8 cellular contexts compared by ENCODE assay signal in genomic region chr7:56373314-56373713, GRCh38.
DNase-seq lines count a peak whose midpoint lies in the region; ATAC-seq and TF ChIP-seq lines count a peak whose summit lies in the region.
"Not testable (repeated sequence)": the region's sequence is repeated elsewhere in the genome, so short reads cannot be mapped to it uniquely, and the experiment has no call there.

No MANE protein-coding gene starts in this region.

- H3K27me3 ChIP-seq in BE2C, dorsolateral prefrontal cortex, neural progenitor cell: not testable (repeated sequence)

- H2AFZ ChIP-seq in neural progenitor cell (replicated peaks) = not testable (repeated sequence)

- not testable (repeated sequence) for H3K9me3 ChIP-seq in BE2C; neural progenitor cell (ENCODE audit: low read depth)

- not testable (repeated sequence) for ATAC-seq in left ventricle myocardium superior; stimulated activated effector memory CD8-positive, alpha-beta T cell treated with anti-CD3 and anti-CD28 coated beads, Interleukin-12 subunit alpha, Interleukin-12 subunit beta, amount 100 ng/mL, for 72 hours

- not testable (repeated sequence) for H3K4me1 Mint-ChIP-seq in neural progenitor cell; stimulated activated effector memory CD8-positive, alpha-beta T cell treated with anti-CD3 and anti-CD28 coated beads, Interleukin-12 subunit alpha, Interleukin-12 subunit beta, amount 100 ng/mL, for 72 hours

- H3K9me3 Mint-ChIP-seq in neural progenitor cell; stimulated activated effector memory CD8-positive, alpha-beta T cell treated with anti-CD3 and anti-CD28 coated beads, Interleukin-12 subunit alpha, Interleukin-12 subunit beta, amount 100 ng/mL, for 72 hours: not testable (repeated sequence)

- intact Hi-C loops in dorsolateral prefrontal cortex (cut with DNase I); left ventricle myocardium superior (cut with micrococcal nuclease): not testable (repeated sequence)

- peak; percentile 80 for DNase-seq in BE2C
- peak; percentile 39 for DNase-seq in M059J (ENCODE audit: low read depth)
- DNase-seq in activated CD4-positive, alpha-beta T cell treated with anti-CD3 and anti-CD28 coated beads for 48 hours = peak; percentile 8
- DNase-seq in activated effector memory CD4-positive, alpha-beta T cell treated with anti-CD3 and anti-CD28 coated beads, Interleukin-2, amount 50 U/mL, for 16 hours = peak; percentile 76
- peak in 7 of 10 donors; percentile 64 to 99 (median 90) for DNase-seq in dorsolateral prefrontal cortex
- peak; percentile 91 for DNase-seq in left ventricle myocardium superior
- peak; percentile 46 for DNase-seq in neural progenitor cell (ENCODE audit: low spot score)
- DNase-seq in stimulated activated effector memory CD8-positive, alpha-beta T cell treated with anti-CD3 and anti-CD28 coated beads, Interleukin-12 subunit alpha, Interleukin-12 subunit beta, amount 100 ng/mL, for 72 hours (ENCODE audit: low spot score in 2 of 2) = peak; percentile 80 to 96

- H3K27ac Mint-ChIP-seq in neural progenitor cell; stimulated activated effector memory CD8-positive, alpha-beta T cell treated with anti-CD3 and anti-CD28 coated beads, Interleukin-12 subunit alpha, Interleukin-12 subunit beta, amount 100 ng/mL, for 72 hours: not testable (repeated sequence)

- not testable (repeated sequence) for H3K36me3 ChIP-seq in BE2C, neural progenitor cell

- not testable (repeated sequence) for H3K27ac ChIP-seq in dorsolateral prefrontal cortex, neural progenitor cell

- H4K20me1 ChIP-seq in neural progenitor cell (ENCODE audit: low read depth) = not testable (repeated sequence)

- H3K27me3 Mint-ChIP-seq in neural progenitor cell (ENCODE audit: insufficient read depth, low read depth) = not testable (repeated sequence)

- peak overlapping the region; percentile 63 for H3K4me3 Mint-ChIP-seq in neural progenitor cell
- not testable (repeated sequence) for H3K4me3 Mint-ChIP-seq in stimulated activated effector memory CD8-positive, alpha-beta T cell treated with anti-CD3 and anti-CD28 coated beads, Interleukin-12 subunit alpha, Interleukin-12 subunit beta, amount 100 ng/mL, for 72 hours

- H3K79me2 ChIP-seq in neural progenitor cell (ENCODE audit: low read depth) = not testable (repeated sequence)

- not testable (repeated sequence) for H3K36me3 Mint-ChIP-seq in neural progenitor cell; stimulated activated effector memory CD8-positive, alpha-beta T cell treated with anti-CD3 and anti-CD28 coated beads, Interleukin-12 subunit alpha, Interleukin-12 subunit beta, amount 100 ng/mL, for 72 hours

- not testable (repeated sequence) for H3K4me2 ChIP-seq in neural progenitor cell

- not testable (repeated sequence) for H3K4me3 ChIP-seq in BE2C (ENCODE audit: low read depth, low read length); dorsolateral prefrontal cortex; neural progenitor cell

- H3K9ac ChIP-seq in neural progenitor cell = not testable (repeated sequence)

- H3K4me1 ChIP-seq in BE2C, neural progenitor cell: not testable (repeated sequence)

- TF ChIP-seq CTCF in BE2C (IDR thresholded peaks at IDR 0.05; ENCODE audit: low read depth, low read length); dorsolateral prefrontal cortex (IDR thresholded peaks at IDR 0.05 in 54 of 56, conservative IDR thresholded peaks at IDR 0.05 in 2 of 56; ENCODE audit: low read depth in 1 of 56, partially characterized antibody in 56 of 56); neural progenitor cell (IDR thresholded peaks at IDR 0.05): not testable (repeated sequence)

- not testable (repeated sequence) for H3F3A ChIP-seq in neural progenitor cell (ENCODE audit: low read depth)

Comparison
In these comparisons a context has a peak if more than half of its experiments do, and no peak if none do; other contexts are left out.
1. DNase-seq: peak in every context shown above with its lines; median percentile 91 in left ventricle myocardium superior; 90 in dorsolateral prefrontal cortex; 88 in stimulated activated effector memory CD8-positive, alpha-beta T cell treated with anti-CD3 and anti-CD28 coated beads, Interleukin-12 subunit alpha, Interleukin-12 subunit beta, amount 100 ng/mL, for 72 hours; 80 in BE2C; 76 in activated effector memory CD4-positive, alpha-beta T cell treated with anti-CD3 and anti-CD28 coated beads, Interleukin-2, amount 50 U/mL, for 16 hours; 46 in neural progenitor cell; 39 in M059J; 8 in activated CD4-positive, alpha-beta T cell treated with anti-CD3 and anti-CD28 coated beads for 48 hours.